ENCODE assay signal across 8 cellular contexts in genomic region chr6:36120539-36120938, GRCh38. TPM values are rescaled to one million over a fixed set of nuclear protein-coding genes. Genes with fewer than 3 reads are reported as not detected.
DNase-seq lines count a peak whose midpoint lies in the region; ATAC-seq, FAIRE-seq and TF ChIP-seq lines count a peak whose summit lies in the region.

No MANE protein-coding gene starts in this region.

- H3K9me3 Mint-ChIP-seq in IgD-negative memory B cell, result no peaks in the 10 kb centered on the region
- no peaks in the 10 kb centered on the region for H3K9me3 Mint-ChIP-seq in activated B cell treated with CpG ODN at 0.5 μM for 24 hours

- POLR2A ChIA-PET in activated B cell treated with CpG ODN at 0.5 μM for 24 hours (lab: Charles Lee), result interaction anchor here (0.5 to 3.0 kb wide), 13 partner anchors 9 to 425 kb away, joined by 3 to 46 read pairs (median 4); partner anchors contain the start of genes BRPF3, MAPK13 and MAPK14

- peak overlapping the region; percentile 88 to 98 (median 88) for H3K27ac Mint-ChIP-seq in IgD-negative memory B cell
- H3K27ac Mint-ChIP-seq in activated B cell treated with CpG ODN at 0.5 μM for 24 hours, result peak overlapping the region; percentile 97

- no peak for FAIRE-seq in RCC 7860 (lab: Jason Lieb, UNC)

- CTCF ChIA-PET in activated B cell treated with CpG ODN at 0.5 μM for 24 hours (lab: Charles Lee), result interaction anchor here (0.9 to 2.8 kb wide), 7 partner anchors 10 to 238 kb away, joined by 3 to 24 read pairs (median 7); partner anchors contain the start of gene MAPK14

- peak; percentile 69 for ATAC-seq in activated B cell treated with CpG ODN at 0.5 μM for 24 hours (ENCODE audit: low read depth)
- no peak for ATAC-seq in HG02938 (IDR thresholded peaks at IDR 0.05; ENCODE audit: unreplicated experiment)
- no peak for ATAC-seq in HG02981 (IDR thresholded peaks at IDR 0.05; ENCODE audit: unreplicated experiment)
- no peak for ATAC-seq in GM19455 (IDR thresholded peaks at IDR 0.05; ENCODE audit: unreplicated experiment)

- H3K4me1 Mint-ChIP-seq in IgD-negative memory B cell (peaks cover 55 to 81% (median 60%) of the 10 kb centered on the region in 3 donors), activated B cell treated with CpG ODN at 0.5 μM for 24 hours (peaks cover 93% of the 10 kb centered on the region)

- intact Hi-C loops in activated B cell treated with CpG ODN at 0.5 μM for 24 hours (cut with micrococcal nuclease), result loop anchor here (1.0 to 2.0 kb wide), 2 partner anchors 11 to 182 kb away; no protein-coding TSS in a partner anchor

- no peak for TF ChIP-seq CTCF in activated B cell treated with CpG ODN at 0.5 μM for 24 hours (IDR thresholded peaks at IDR 0.05)

- H3K27me3 Mint-ChIP-seq in IgD-negative memory B cell, result no peaks in the 10 kb centered on the region
- no peaks in the 10 kb centered on the region for H3K27me3 Mint-ChIP-seq in activated B cell treated with CpG ODN at 0.5 μM for 24 hours

- H3K36me3 Mint-ChIP-seq in IgD-negative memory B cell (peaks cover 10% of the 10 kb centered on the region), activated B cell treated with CpG ODN at 0.5 μM for 24 hours (ENCODE audit: low read depth) (no peaks in the 10 kb centered on the region)

- peak overlapping the region; percentile 82 to 94 (median 88) for H3K4me3 Mint-ChIP-seq in IgD-negative memory B cell
- H3K4me3 Mint-ChIP-seq in activated B cell treated with CpG ODN at 0.5 μM for 24 hours, result peak overlapping the region; percentile 80

- DNase-seq in activated B cell treated with CpG ODN at 0.5 μM for 24 hours, result no peak
- DNase-seq in effector CD4-positive, alpha-beta T cell, result peak; percentile 71
- peak; percentile 61 for DNase-seq in stimulated activated CD8-positive, alpha-beta memory T cell treated with anti-CD3 and anti-CD28 coated beads, Interleukin-12 subunit alpha, Interleukin-12 subunit beta, amount 100 ng/mL, for 4 hours (ENCODE audit: low read depth)
- no peak for DNase-seq in RCC 7860 (ENCODE audit: low spot score)

RNA-seq across cellular contexts. Expression of gene MAPK13, which starts 9.8 kb away (rescaled TPM):
- 47.1 TPM for polyA plus RNA-seq in IgD-negative memory B cell
- 20.1 and 22.7 TPM in 2 replicates for total RNA-seq in activated B cell treated with CpG ODN at 0.5 μM for 24 hours

Comparison
In these comparisons a context has a peak if more than half of its experiments do, and no peak if none do; other contexts are left out.
1. DNase-seq: peak in effector CD4-positive, alpha-beta T cell (single experiment) and stimulated activated CD8-positive, alpha-beta memory T cell treated with anti-CD3 and anti-CD28 coated beads, Interleukin-12 subunit alpha, Interleukin-12 subunit beta, amount 100 ng/mL, for 4 hours (single experiment); none in activated B cell treated with CpG ODN at 0.5 μM for 24 hours (single experiment) and RCC 7860 (single experiment).